8 cellular contexts compared by ENCODE assay signal in genomic region chr20:2751868-2752630, GRCh38. TPM values are rescaled to one million over a fixed set of nuclear protein-coding genes. Genes with fewer than 3 reads are reported as not detected.
DNase-seq lines count a peak whose midpoint lies in the region; ATAC-seq and TF ChIP-seq lines count a peak whose summit lies in the region.

No MANE protein-coding gene starts in this region.

- H3K4me1 Mint-ChIP-seq in CD8-positive, alpha-beta T cell (ENCODE audit: low read depth), result peaks cover 34% of the 10 kb centered on the region

- POLR2A ChIA-PET in CD8-positive, alpha-beta T cell (lab: Charles Lee), result interaction anchor here (0.7 to 3.7 kb wide), 5 partner anchors 11 to 100 kb away, joined by 3 to 20 read pairs (median 6); partner anchors contain the start of genes PCED1A and VPS16

- H3K4me1 ChIP-seq in CD8-positive, alpha-beta T cell (ENCODE audit: insufficient read depth, low read length), result peaks cover 26% of the 10 kb centered on the region
- H3K4me1 ChIP-seq in sigmoid colon, result peaks cover 0 to 37% (median 31%) of the 10 kb centered on the region in 4 donors

- no peak for TF ChIP-seq POLR2A in sigmoid colon (IDR thresholded peaks at IDR 0.05)

- H3K36me3 ChIP-seq in CD8-positive, alpha-beta T cell (ENCODE audit: insufficient read depth, low read length), result no peaks in the 10 kb centered on the region
- H3K36me3 ChIP-seq in MG63 (no peaks in the 10 kb centered on the region), sigmoid colon (peaks cover 0 to 4% (median 0%) of the 10 kb centered on the region in 4 donors)

- CTCF ChIA-PET in CD8-positive, alpha-beta T cell (lab: Charles Lee), result interaction anchor here (0.5 to 6.1 kb wide), 26 partner anchors 8 to 254 kb away, joined by 3 to 60 read pairs (median 5); no protein-coding TSS in a partner anchor

- ATAC-seq in CD8-positive, alpha-beta T cell, result peak; percentile 73
- ATAC-seq in GM21515 (IDR thresholded peaks at IDR 0.05; ENCODE audit: unreplicated experiment) (no peak), GM18907 (IDR thresholded peaks at IDR 0.05; ENCODE audit: unreplicated experiment) (no peak)

- WGBS in sigmoid colon, 2 donors, result 1% methylated on average over 100 of the region's 100 CpGs

- DNase-seq in CD8-positive, alpha-beta T cell, result peak in 6 of 7 experiments; percentile 34 to 70 (median 52)
- DNase-seq in MG63, result no peak
- peak; percentile 44 for DNase-seq in activated T-cell treated with anti-CD3 and anti-CD28 coated beads for 1 hour (ENCODE audit: low read depth)
- peak; percentile 14 for DNase-seq in fibroblast of pulmonary artery (ENCODE audit: low read depth)
- DNase-seq in sigmoid colon, result peak; percentile 71
- DNase-seq in SHP77 treated with DMSO at 0.1 percent for 48 hours (lab: John Stamatoyannopoulos, UW), result no peak

- intact Hi-C loops in CD8-positive, alpha-beta T cell (cut with DNase I, micrococcal nuclease), result loop anchor here (1.0 to 10.0 kb wide), 7 partner anchors 9 to 227 kb away; partner anchors contain the start of genes PCED1A (in 2 of the 2), VPS16 (in 2 of the 2) and PTPRA (in 1 of the 2)
- intact Hi-C loops in sigmoid colon (cut with DNase I), result loop anchor here (5.0 kb wide), 3 partner anchors 60 to 250 kb away; partner anchors contain the start of gene EBF4

- no peak for TF ChIP-seq CTCF in CD8-positive, alpha-beta T cell (IDR thresholded peaks at IDR 0.05)
- TF ChIP-seq CTCF in fibroblast of pulmonary artery (IDR thresholded peaks at IDR 0.05; ENCODE audit: low read length, missing control alignments), result no peak
- no peak for TF ChIP-seq CTCF in sigmoid colon (IDR thresholded peaks at IDR 0.05)

- no peaks in the 10 kb centered on the region for H3K27me3 ChIP-seq in CD8-positive, alpha-beta T cell (ENCODE audit: insufficient read depth, low read length)
- H3K27me3 ChIP-seq in MG63, result peaks cover 7% of the 10 kb centered on the region
- peaks cover 3 to 57% (median 40%) of the 10 kb centered on the region in 3 donors for H3K27me3 ChIP-seq in sigmoid colon

- peaks cover 10% of the 10 kb centered on the region for H3K27me3 Mint-ChIP-seq in CD8-positive, alpha-beta T cell (ENCODE audit: low read depth)

- no peaks in the 10 kb centered on the region for H3K9me3 ChIP-seq in CD8-positive, alpha-beta T cell (ENCODE audit: low read length)
- H3K9me3 ChIP-seq in MG63, result no peaks in the 10 kb centered on the region
- no peaks in the 10 kb centered on the region for H3K9me3 ChIP-seq in sigmoid colon

- TF ChIP-seq EP300 in sigmoid colon (IDR thresholded peaks at IDR 0.05), result no peak

- H3K4me3 ChIP-seq in CD8-positive, alpha-beta T cell (ENCODE audit: low read depth, low read length), result peak overlapping the region; percentile 57
- H3K4me3 ChIP-seq in MG63, result peak overlapping the region; percentile 30
- peak overlapping the region; percentile 40 for H3K4me3 ChIP-seq in fibroblast of pulmonary artery (replicated peaks; ENCODE audit: low read depth, low read length)
- H3K4me3 ChIP-seq in sigmoid colon, result peak overlapping the region; percentile 23 to 47 (median 42)

- no peak overlapping the region for H3K27ac Mint-ChIP-seq in CD8-positive, alpha-beta T cell

- H3K4me3 Mint-ChIP-seq in CD8-positive, alpha-beta T cell, result peak overlapping the region; percentile 8

- H3K36me3 Mint-ChIP-seq in CD8-positive, alpha-beta T cell, result no peaks in the 10 kb centered on the region

- no peaks in the 10 kb centered on the region for H3K9me3 Mint-ChIP-seq in CD8-positive, alpha-beta T cell

- no peak overlapping the region for H3K27ac ChIP-seq in CD8-positive, alpha-beta T cell (ENCODE audit: low read depth, low read length)
- H3K27ac ChIP-seq in sigmoid colon, result peak overlapping the region; percentile 25 to 44 (median 30)

RNA-seq across cellular contexts. Expression of gene CPXM1, which starts 48.4 kb away (rescaled TPM):
- total RNA-seq in CD8-positive, alpha-beta T cell, result under 1 TPM; 0.38 to 0.50 TPM
- total RNA-seq in MG63 (2014; rRNA removed; shearing (Covaris generic); ENCODE audit: low replicate concordance), result 1.2 TPM in 1 of 2 replicates, not detected in the other
- 1 to 10 TPM in 3 of 4 donors, under 1 TPM in 1; 0.54 to 10.0 (median 1.8) TPM for total RNA-seq in sigmoid colon
- polyA plus RNA-seq in sigmoid colon, result 1 to 10 TPM in 2 of 3 donors, under 1 TPM in 1; 0.69 to 7.2 (median 1.2) TPM

RNA-seq across cellular contexts. Expression of gene EBF4, which starts 59.5 kb away (rescaled TPM):
- total RNA-seq in CD8-positive, alpha-beta T cell, result 1 to 10 TPM; 5.8 TPM
- total RNA-seq in MG63 (2014; rRNA removed; shearing (Covaris generic); ENCODE audit: low replicate concordance), result not detected in 2 replicates
- total RNA-seq in sigmoid colon, result 10 to 100 TPM; 14.8 to 37.5 (median 30.8) TPM
- 1 to 10 TPM; 1.2 to 4.6 (median 1.2) TPM for polyA plus RNA-seq in sigmoid colon

Comparison
In these comparisons a context has a peak if more than half of its experiments do, and no peak if none do; other contexts are left out.
1. DNase-seq: peak in CD8-positive, alpha-beta T cell (6 of 7), activated T-cell treated with anti-CD3 and anti-CD28 coated beads for 1 hour (single experiment), fibroblast of pulmonary artery (single experiment) and sigmoid colon (single experiment); none in MG63 (single experiment) and SHP77 treated with DMSO at 0.1 percent for 48 hours (single experiment).
2. Peak in every context shown above with its lines, with median percentiles within 50 percentile points of each other: H3K4me3 ChIP-seq.